In genomic region chr10:106981461-106981850, GRCh38 we compare ENCODE assay signal across 22 cellular contexts.
"Had no signal": no experiment of that assay in that cellular context is flagged by ENCODE, and none has a peak within 500 bp of the region (broad histone marks: within the 10 kb centered on the region; RNA-seq: fewer than 3 reads in every experiment).

No MANE protein-coding gene starts in this region.

- DNase-seq: activated CD4-positive, alpha-beta T cell treated with anti-CD3 and anti-CD28 coated beads, Interleukin-2, amount 50 U/mL, for 4 hours; activated gamma-delta T cell treated with Interleukin-2 at 50 U/mL for 16 hours; dermis blood vessel endothelial cell; effector memory CD4-positive, alpha-beta T cell; foreskin keratinocyte; glutamatergic neuron; hippocampal formation; occipital lobe; posterior cingulate gyrus; stimulated activated CD4-positive, alpha-beta T cell treated with anti-CD3 and anti-CD28 coated beads, Interleukin-12 subunit alpha, Interleukin-12 subunit beta, amount 100 ng/mL, for 4 hours; stimulated activated CD4-positive, alpha-beta T cell treated with anti-CD3 and anti-CD28 coated beads, Interleukin-1b, Interleukin-23, amount 100 ng/mL, for 48 hours; stimulated activated naive CD4-positive, alpha-beta T cell treated with Interleukin-2 at 50 U/mL for 16 hours; T-helper 2 cell; tibial artery; WERI-Rb-1 had no signal

- H3K36me3 Mint-ChIP-seq: mesothelial cell of epicardium; natural killer cell treated with Interleukin-12 subunit alpha and Interleukin-12 subunit beta and Interleukin-15 and Interleukin-18, amount 100 ng/mL, for 72 hours had no signal

- H3K4me1 ChIP-seq: foreskin keratinocyte, tibial artery had no signal

- FAIRE-seq: islet of Langerhans, urothelium cell line had no signal

- H3K4me3 Mint-ChIP-seq: mesothelial cell of epicardium; natural killer cell treated with Interleukin-12 subunit alpha and Interleukin-12 subunit beta and Interleukin-15 and Interleukin-18, amount 100 ng/mL, for 72 hours had no signal

- H3K4me3 ChIP-seq: lung, tibial artery had no signal

- H3K9me3 Mint-ChIP-seq: natural killer cell treated with Interleukin-12 subunit alpha and Interleukin-12 subunit beta and Interleukin-15 and Interleukin-18, amount 100 ng/mL, for 72 hours had no signal

- ATAC-seq: activated naive CD4-positive, alpha-beta T cell treated with anti-CD3 and anti-CD28 coated beads, Interleukin-2, amount 50 U/mL, for 72 hours; foreskin keratinocyte; natural killer cell treated with Interleukin-12 subunit alpha and Interleukin-12 subunit beta and Interleukin-15 and Interleukin-18, amount 100 ng/mL, for 72 hours had no signal

- H3K9me3 ChIP-seq: tibial artery had no signal

- H3K27ac Mint-ChIP-seq: activated naive CD4-positive, alpha-beta T cell treated with anti-CD3 and anti-CD28 coated beads, Interleukin-2, amount 50 U/mL, for 72 hours; mesothelial cell of epicardium; natural killer cell treated with Interleukin-12 subunit alpha and Interleukin-12 subunit beta and Interleukin-15 and Interleukin-18, amount 100 ng/mL, for 72 hours had no signal

- H3K27me3 ChIP-seq: foreskin keratinocyte, tibial artery had no signal

- H3K36me3 ChIP-seq: tibial artery, WERI-Rb-1 had no signal

- H3K27ac ChIP-seq: epithelial cell of prostate, foreskin keratinocyte, tibial artery, WERI-Rb-1 had no signal
